ENCODE assay signal across 25 cellular contexts in the genomic region with DNA sequence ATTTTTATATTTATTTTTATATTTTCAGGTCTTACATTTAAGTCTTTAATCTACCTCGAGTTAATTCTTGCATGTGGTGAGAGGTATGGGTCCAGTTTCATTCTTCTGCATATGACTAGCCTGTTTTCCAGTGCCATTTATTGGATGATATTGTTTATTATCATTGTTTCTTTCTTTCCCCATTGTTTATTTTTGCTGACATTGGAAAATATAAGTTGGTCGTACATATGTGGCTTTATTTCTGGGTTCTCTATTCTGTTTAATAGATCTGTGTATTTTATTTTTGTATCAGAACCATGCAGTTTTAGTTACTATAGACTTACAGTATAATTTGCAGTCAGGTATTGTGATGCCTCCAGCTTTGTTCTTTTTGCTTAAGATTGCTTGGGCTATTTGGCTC.
DNase-seq lines count a peak whose midpoint lies in the region; ATAC-seq, FAIRE-seq and TF ChIP-seq lines count a peak whose summit lies in the region.
"Had no signal": no experiment of that assay in that cellular context is flagged by ENCODE, and none has a peak within 500 bp of the region (broad histone marks: within the 10 kb centered on the region; RNA-seq: fewer than 3 reads in every experiment).

No MANE protein-coding gene starts in this region.

- no peak overlapping the region for H2BK5ac ChIP-seq in IMR-90 (ENCODE audit: low read depth, low read length, poor library complexity, severe bottlenecking)

- no peak overlapping the region for H4K8ac ChIP-seq in IMR-90 (ENCODE audit: low read depth in 2 of 2, low read length in 2 of 2)

- BruUV-seq in IMR-90 (replicated peaks; lab: Mats Ljungman, UMichigan), result no TSS peak

- H2AFZ ChIP-seq in IMR-90 (replicated peaks; ENCODE audit: low read length, poor library complexity), result no peak overlapping the region

- no peak overlapping the region for H2AK9ac ChIP-seq in IMR-90 (replicated peaks; ENCODE audit: low read depth, low read length, poor library complexity)

- ATAC-seq in A549 (no peak), IMR-90 (ENCODE audit: low read depth) (no peak), GM21737 (IDR thresholded peaks at IDR 0.05; ENCODE audit: unreplicated experiment) (no peak)
- ATAC-seq: GM12878 had no signal

- H3K36me3 ChIP-seq in IMR-90 (ENCODE audit: control insufficient read depth, insufficient read depth, low read length), result no peaks in the 10 kb centered on the region
- no peaks in the 10 kb centered on the region for H3K36me3 ChIP-seq in BE2C
- H3K36me3 ChIP-seq: BLaER1 had no signal

- DNase-seq in A549 (ENCODE audit: low read depth in 1 of 2, low spot score in 1 of 2) (no peak), IMR-90 (no peak), dedifferentiated amniotic fluid mesenchymal stem cell (ENCODE audit: extremely low spot score) (peak; percentile 13), BE2C (no peak), SK-N-DZ (ENCODE audit: low spot score) (no peak)
- DNase-seq: 8988T; AML-193; C1 segment of cervical spinal cord; CD4-positive, alpha-beta memory T cell; CD4-positive, CD25-positive, alpha-beta regulatory T cell; CD8-positive, alpha-beta memory T cell; COR-L47; DMS 273 treated with DMSO at 0.1 percent for 48 hours; DMS153; DMS53; DMS79; DND-41; EL; GDM1 had no signal

- H3K4me2 ChIP-seq in A549 (no peak overlapping the region), IMR-90 (ENCODE audit: low read depth, low read length) (no peak overlapping the region)
- H3K4me2 ChIP-seq: BLaER1 had no signal

- H3K79me1 ChIP-seq in IMR-90 (ENCODE audit: low read depth in 1 of 2, low read length in 2 of 2), result no peaks in the 10 kb centered on the region

- in situ Hi-C loops in IMR-90 (cut with MboI; ENCODE audit: low sequenced_read_pairs), result no loop called here

- H2BK120ac ChIP-seq in IMR-90 (ENCODE audit: low read depth, low read length), result no peak overlapping the region

- H3K9me3 ChIP-seq in A549 (no peaks in the 10 kb centered on the region; the same call in 2 of the 3 replicates), IMR-90 (ENCODE audit: control insufficient read depth, insufficient read depth, low read length) (peaks cover 11% of the 10 kb centered on the region), BE2C (no peaks in the 10 kb centered on the region)

- TF ChIP-seq EP300 in A549 (IDR thresholded peaks at IDR 0.05), result no peak

- no peak overlapping the region for H3K56ac ChIP-seq in IMR-90 (ENCODE audit: extremely low read depth, insufficient read depth, low read length)

- no peaks in the 10 kb centered on the region for H4K20me1 ChIP-seq in IMR-90 (ENCODE audit: insufficient read depth, low read length)
- H4K20me1 ChIP-seq: BLaER1 had no signal

- TF ChIP-seq RAD21 in A549 (conservative IDR thresholded peaks at IDR 0.05 in 1 of 2, IDR thresholded peaks at IDR 0.05 in 1 of 2) (no peak), IMR-90 (IDR thresholded peaks at IDR 0.05; ENCODE audit: low read length) (no peak)

- no peak overlapping the region for H2BK20ac ChIP-seq in IMR-90 (ENCODE audit: low read depth, low read length)

- H3K27me3 ChIP-seq in IMR-90 (ENCODE audit: control insufficient read depth, insufficient read depth, low read length) (no peaks in the 10 kb centered on the region), BE2C (no peaks in the 10 kb centered on the region)
- H3K27me3 ChIP-seq: BLaER1 had no signal

- no peak for TF ChIP-seq CTCF in A549 (IDR thresholded peaks at IDR 0.05)
- TF ChIP-seq CTCF in IMR-90 (conservative IDR thresholded peaks at IDR 0.05; ENCODE audit: low read depth, low read length), result no peak
- TF ChIP-seq CTCF in BE2C (IDR thresholded peaks at IDR 0.05; ENCODE audit: low read depth, low read length), result no peak

- no peak overlapping the region for H2AK5ac ChIP-seq in IMR-90 (ENCODE audit: low read depth, low read length)

- no peak overlapping the region for H3K18ac ChIP-seq in IMR-90 (ENCODE audit: low read depth, low read length)

- TF ChIP-seq POLR2A in A549 (IDR thresholded peaks at IDR 0.05; ENCODE audit: low read length), result no peak
- no peak for TF ChIP-seq POLR2A in IMR-90 (IDR thresholded peaks at IDR 0.05; ENCODE audit: low read depth, low read length)

- POLR2A ChIA-PET in A549 (lab: Yijun Ruan, JAX), result no interaction called here
- POLR2A ChIA-PET in IMR-90 (lab: Charles Lee; ENCODE audit: unreplicated experiment), result no interaction called here

- H2BK15ac ChIP-seq in IMR-90 (ENCODE audit: low read depth, low read length), result no peak overlapping the region

- no peak overlapping the region for H3K23ac ChIP-seq in IMR-90 (ENCODE audit: low read depth, low read length)

- no peak overlapping the region for H3K27ac ChIP-seq in A549
- H3K27ac ChIP-seq in IMR-90 (ENCODE audit: insufficient read depth, low read length), result no peak overlapping the region
- H3K27ac ChIP-seq: BLaER1 had no signal

- no peak for FAIRE-seq in A549 (lab: Jason Lieb, UNC)
- FAIRE-seq: A204.1, GM12878, GM12892, GM18507 had no signal

- dilution Hi-C loops in IMR-90 (cut with HindIII; ENCODE audit: low sequenced_read_pairs, unreplicated experiment), result no loop called here

- intact Hi-C loops in IMR-90 (cut with micrococcal nuclease), result no loop called here

- no peak overlapping the region for H3K4ac ChIP-seq in IMR-90 (ENCODE audit: low read depth, low read length)

- no peak overlapping the region for H3K9ac ChIP-seq in IMR-90 (ENCODE audit: low read depth, low read length)
- H3K9ac ChIP-seq: BLaER1 had no signal

- H4K5ac ChIP-seq in IMR-90 (ENCODE audit: low read depth, low read length), result no peak overlapping the region

- CTCF ChIA-PET in A549 (lab: Yijun Ruan, JAX) (no interaction called here), IMR-90 (lab: Yijun Ruan, JAX) (interaction anchor here (1.7 kb wide), 1 partner anchor 13 kb away, joined by 7 read pairs; no protein-coding TSS in a partner anchor)

- no peak overlapping the region for H4K91ac ChIP-seq in IMR-90 (ENCODE audit: insufficient read depth, low read depth, low read length)

- WGBS in A549 (ENCODE audit: missing lambda C conversion rate), result 9% methylated on average over 2 of the region's 2 CpGs
- WGBS in IMR-90 (ENCODE audit: extremely low coverage in 2 of 2, insufficient read length in 1 of 2), 2 experiments, result no CpG with 5 or more reads among the region's 2 CpGs

- no peak overlapping the region for H3K4me3 ChIP-seq in A549
- no peak overlapping the region for H3K4me3 ChIP-seq in IMR-90 (ENCODE audit: insufficient read depth, low read depth, low read length)
- no peak overlapping the region for H3K4me3 ChIP-seq in BE2C (ENCODE audit: low read depth, low read length)
- H3K4me3 ChIP-seq: BLaER1, GM12878 had no signal

- no peaks in the 10 kb centered on the region for H3K9me1 ChIP-seq in IMR-90 (ENCODE audit: insufficient read depth, low read length)

- H3K4me1 ChIP-seq in A549 (no peaks in the 10 kb centered on the region), IMR-90 (ENCODE audit: control insufficient read depth, insufficient read depth, low read length) (no peaks in the 10 kb centered on the region), BE2C (no peaks in the 10 kb centered on the region)
- H3K4me1 ChIP-seq: BLaER1 had no signal

- H3K14ac ChIP-seq in IMR-90 (replicated peaks; ENCODE audit: low read depth, low read length), result no peak overlapping the region

TF ChIP-seq in A549, 52 proteins besides CTCF, POLR2A, EP300 and RAD21:
- TF ChIP-seq MAFK (IDR thresholded peaks at IDR 0.05; ENCODE audit: partially characterized antibody), result peak; percentile 83
- TF ChIP-seq GATA3 (IDR thresholded peaks at IDR 0.05; ENCODE audit: borderline replicate concordance), result no peak
- TF ChIP-seq HEYL (CRISPR knock-in tag; IDR thresholded peaks at IDR 0.05), result no peak

TF ChIP-seq in IMR-90, 13 proteins besides CTCF, POLR2A, EP300 and RAD21:
- peak; percentile 88 for TF ChIP-seq MAFK (IDR thresholded peaks at IDR 0.05; ENCODE audit: low read depth, low read length)
- TF ChIP-seq BHLHE40 (IDR thresholded peaks at IDR 0.05; ENCODE audit: low read depth, low read length), result no peak
